Comparison of ENCODE assay signal across 1 cellular context in the genomic region with DNA sequence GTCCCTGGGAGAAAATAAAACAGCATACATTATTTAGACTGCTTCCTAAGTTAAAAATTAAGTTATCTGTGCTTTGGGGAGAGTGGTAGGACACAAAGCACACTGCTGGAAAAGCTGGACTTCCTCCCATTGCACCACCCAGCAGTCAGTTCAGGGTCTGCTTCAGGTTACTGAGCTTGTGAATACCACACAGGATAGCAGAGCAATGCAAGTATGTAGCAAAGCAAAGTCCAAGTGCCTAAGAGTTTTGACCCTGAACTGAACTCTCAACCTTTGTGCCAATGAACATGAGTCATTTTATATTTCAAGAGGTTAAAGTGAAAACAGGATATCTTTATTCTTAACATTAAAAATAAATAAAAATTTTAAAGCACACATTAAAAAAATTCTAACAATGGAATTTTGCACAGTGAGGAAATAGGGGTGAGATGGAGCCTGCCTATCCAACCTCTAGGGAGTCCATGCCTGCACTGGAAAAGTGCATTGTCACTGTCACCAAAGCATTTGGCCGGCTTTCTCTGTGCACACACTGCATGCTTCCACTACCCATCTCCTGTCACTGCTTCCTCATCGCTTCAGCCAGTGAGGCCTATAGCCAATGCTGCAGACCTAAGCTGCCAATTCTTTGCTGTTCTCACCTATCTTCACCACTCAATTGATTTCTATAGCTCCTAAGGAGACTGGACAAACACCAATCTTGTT.
TF ChIP-seq lines count a peak whose summit lies in the region.

No MANE protein-coding gene starts in this region.

TF ChIP-seq in HepG2, 621 proteins besides CTCF, POLR2A, EP300 and RAD21 (continued from another document and continues in another):
- TF ChIP-seq, protein P1, sequence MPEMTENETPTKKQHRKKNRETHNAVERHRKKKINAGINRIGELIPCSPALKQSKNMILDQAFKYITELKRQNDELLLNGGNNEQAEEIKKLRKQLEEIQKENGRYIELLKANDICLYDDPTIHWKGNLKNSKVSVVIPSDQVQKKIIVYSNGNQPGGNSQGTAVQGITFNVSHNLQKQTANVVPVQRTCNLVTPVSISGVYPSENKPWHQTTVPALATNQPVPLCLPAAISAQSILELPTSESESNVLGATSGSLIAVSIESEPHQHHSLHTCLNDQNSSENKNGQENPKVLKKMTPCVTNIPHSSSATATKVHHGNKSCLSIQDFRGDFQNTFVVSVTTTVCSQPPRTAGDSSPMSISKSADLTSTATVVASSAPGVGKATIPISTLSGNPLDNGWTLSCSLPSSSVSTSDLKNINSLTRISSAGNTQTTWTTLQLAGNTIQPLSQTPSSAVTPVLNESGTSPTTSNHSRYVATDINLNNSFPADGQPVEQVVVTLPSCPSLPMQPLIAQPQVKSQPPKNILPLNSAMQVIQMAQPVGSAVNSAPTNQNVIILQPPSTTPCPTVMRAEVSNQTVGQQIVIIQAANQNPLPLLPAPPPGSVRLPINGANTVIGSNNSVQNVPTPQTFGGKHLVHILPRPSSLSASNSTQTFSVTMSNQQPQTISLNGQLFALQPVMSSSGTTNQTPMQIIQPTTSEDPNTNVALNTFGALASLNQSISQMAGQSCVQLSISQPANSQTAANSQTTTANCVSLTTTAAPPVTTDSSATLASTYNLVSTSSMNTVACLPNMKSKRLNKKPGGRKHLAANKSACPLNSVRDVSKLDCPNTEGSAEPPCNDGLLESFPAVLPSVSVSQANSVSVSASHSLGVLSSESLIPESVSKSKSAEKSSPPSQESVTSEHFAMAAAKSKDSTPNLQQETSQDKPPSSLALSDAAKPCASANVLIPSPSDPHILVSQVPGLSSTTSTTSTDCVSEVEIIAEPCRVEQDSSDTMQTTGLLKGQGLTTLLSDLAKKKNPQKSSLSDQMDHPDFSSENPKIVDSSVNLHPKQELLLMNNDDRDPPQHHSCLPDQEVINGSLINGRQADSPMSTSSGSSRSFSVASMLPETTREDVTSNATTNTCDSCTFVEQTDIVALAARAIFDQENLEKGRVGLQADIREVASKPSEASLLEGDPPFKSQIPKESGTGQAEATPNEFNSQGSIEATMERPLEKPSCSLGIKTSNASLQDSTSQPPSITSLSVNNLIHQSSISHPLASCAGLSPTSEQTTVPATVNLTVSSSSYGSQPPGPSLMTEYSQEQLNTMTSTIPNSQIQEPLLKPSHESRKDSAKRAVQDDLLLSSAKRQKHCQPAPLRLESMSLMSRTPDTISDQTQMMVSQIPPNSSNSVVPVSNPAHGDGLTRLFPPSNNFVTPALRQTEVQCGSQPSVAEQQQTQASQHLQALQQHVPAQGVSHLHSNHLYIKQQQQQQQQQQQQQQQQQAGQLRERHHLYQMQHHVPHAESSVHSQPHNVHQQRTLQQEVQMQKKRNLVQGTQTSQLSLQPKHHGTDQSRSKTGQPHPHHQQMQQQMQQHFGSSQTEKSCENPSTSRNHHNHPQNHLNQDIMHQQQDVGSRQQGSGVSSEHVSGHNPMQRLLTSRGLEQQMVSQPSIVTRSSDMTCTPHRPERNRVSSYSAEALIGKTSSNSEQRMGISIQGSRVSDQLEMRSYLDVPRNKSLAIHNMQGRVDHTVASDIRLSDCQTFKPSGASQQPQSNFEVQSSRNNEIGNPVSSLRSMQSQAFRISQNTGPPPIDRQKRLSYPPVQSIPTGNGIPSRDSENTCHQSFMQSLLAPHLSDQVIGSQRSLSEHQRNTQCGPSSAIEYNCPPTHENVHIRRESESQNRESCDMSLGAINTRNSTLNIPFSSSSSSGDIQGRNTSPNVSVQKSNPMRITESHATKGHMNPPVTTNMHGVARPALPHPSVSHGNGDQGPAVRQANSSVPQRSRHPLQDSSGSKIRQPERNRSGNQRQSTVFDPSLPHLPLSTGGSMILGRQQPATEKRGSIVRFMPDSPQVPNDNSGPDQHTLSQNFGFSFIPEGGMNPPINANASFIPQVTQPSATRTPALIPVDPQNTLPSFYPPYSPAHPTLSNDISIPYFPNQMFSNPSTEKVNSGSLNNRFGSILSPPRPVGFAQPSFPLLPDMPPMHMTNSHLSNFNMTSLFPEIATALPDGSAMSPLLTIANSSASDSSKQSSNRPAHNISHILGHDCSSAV (CRISPR knock-in tag; IDR thresholded peaks at IDR 0.05; ENCODE audit: borderline replicate concordance), result no peak
- TF ChIP-seq, protein P2, sequence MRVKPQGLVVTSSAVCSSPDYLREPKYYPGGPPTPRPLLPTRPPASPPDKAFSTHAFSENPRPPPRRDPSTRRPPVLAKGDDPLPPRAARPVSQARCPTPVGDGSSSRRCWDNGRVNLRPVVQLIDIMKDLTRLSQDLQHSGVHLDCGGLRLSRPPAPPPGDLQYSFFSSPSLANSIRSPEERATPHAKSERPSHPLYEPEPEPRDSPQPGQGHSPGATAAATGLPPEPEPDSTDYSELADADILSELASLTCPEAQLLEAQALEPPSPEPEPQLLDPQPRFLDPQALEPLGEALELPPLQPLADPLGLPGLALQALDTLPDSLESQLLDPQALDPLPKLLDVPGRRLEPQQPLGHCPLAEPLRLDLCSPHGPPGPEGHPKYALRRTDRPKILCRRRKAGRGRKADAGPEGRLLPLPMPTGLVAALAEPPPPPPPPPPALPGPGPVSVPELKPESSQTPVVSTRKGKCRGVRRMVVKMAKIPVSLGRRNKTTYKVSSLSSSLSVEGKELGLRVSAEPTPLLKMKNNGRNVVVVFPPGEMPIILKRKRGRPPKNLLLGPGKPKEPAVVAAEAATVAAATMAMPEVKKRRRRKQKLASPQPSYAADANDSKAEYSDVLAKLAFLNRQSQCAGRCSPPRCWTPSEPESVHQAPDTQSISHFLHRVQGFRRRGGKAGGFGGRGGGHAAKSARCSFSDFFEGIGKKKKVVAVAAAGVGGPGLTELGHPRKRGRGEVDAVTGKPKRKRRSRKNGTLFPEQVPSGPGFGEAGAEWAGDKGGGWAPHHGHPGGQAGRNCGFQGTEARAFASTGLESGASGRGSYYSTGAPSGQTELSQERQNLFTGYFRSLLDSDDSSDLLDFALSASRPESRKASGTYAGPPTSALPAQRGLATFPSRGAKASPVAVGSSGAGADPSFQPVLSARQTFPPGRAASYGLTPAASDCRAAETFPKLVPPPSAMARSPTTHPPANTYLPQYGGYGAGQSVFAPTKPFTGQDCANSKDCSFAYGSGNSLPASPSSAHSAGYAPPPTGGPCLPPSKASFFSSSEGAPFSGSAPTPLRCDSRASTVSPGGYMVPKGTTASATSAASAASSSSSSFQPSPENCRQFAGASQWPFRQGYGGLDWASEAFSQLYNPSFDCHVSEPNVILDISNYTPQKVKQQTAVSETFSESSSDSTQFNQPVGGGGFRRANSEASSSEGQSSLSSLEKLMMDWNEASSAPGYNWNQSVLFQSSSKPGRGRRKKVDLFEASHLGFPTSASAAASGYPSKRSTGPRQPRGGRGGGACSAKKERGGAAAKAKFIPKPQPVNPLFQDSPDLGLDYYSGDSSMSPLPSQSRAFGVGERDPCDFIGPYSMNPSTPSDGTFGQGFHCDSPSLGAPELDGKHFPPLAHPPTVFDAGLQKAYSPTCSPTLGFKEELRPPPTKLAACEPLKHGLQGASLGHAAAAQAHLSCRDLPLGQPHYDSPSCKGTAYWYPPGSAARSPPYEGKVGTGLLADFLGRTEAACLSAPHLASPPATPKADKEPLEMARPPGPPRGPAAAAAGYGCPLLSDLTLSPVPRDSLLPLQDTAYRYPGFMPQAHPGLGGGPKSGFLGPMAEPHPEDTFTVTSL (CRISPR knock-in tag; IDR thresholded peaks at IDR 0.05; ENCODE audit: borderline replicate concordance), result peak; percentile 90; the same call in 1 of the 2 replicates
- no peak for TF ChIP-seq KLF9 (CRISPR knock-in tag; IDR thresholded peaks at IDR 0.05; ENCODE audit: low read depth)
- TF ChIP-seq, protein P3, sequence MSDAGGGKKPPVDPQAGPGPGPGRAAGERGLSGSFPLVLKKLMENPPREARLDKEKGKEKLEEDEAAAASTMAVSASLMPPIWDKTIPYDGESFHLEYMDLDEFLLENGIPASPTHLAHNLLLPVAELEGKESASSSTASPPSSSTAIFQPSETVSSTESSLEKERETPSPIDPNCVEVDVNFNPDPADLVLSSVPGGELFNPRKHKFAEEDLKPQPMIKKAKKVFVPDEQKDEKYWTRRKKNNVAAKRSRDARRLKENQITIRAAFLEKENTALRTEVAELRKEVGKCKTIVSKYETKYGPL (CRISPR knock-in tag; IDR thresholded peaks at IDR 0.05), result no peak
- TF ChIP-seq SALL1 (CRISPR knock-in tag; IDR thresholded peaks at IDR 0.05), result peak; percentile 98
- TF ChIP-seq MYNN (CRISPR knock-in tag; IDR thresholded peaks at IDR 0.05; ENCODE audit: low read depth), result no peak
- no peak for TF ChIP-seq ZNF251 (CRISPR knock-in tag; IDR thresholded peaks at IDR 0.05)
- peak; percentile 12; the same call in 1 of the 2 replicates for TF ChIP-seq ZNF230 (CRISPR knock-in tag; IDR thresholded peaks at IDR 0.05)
- TF ChIP-seq ZNF598 (CRISPR knock-in tag; IDR thresholded peaks at IDR 0.05; ENCODE audit: borderline replicate concordance), result 0 out of 2 replicates have a peak, but pooled peaks have one; percentile 49
- no peak for TF ChIP-seq HOXA9 (CRISPR knock-in tag; IDR thresholded peaks at IDR 0.05; ENCODE audit: borderline replicate concordance)
- no peak for TF ChIP-seq NRL (CRISPR knock-in tag; IDR thresholded peaks at IDR 0.05; ENCODE audit: borderline replicate concordance)
- no peak for TF ChIP-seq ZNF660 (CRISPR knock-in tag; IDR thresholded peaks at IDR 0.05; ENCODE audit: borderline replicate concordance, low read depth)
- TF ChIP-seq, protein P4, sequence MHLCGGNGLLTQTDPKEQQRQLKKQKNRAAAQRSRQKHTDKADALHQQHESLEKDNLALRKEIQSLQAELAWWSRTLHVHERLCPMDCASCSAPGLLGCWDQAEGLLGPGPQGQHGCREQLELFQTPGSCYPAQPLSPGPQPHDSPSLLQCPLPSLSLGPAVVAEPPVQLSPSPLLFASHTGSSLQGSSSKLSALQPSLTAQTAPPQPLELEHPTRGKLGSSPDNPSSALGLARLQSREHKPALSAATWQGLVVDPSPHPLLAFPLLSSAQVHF (CRISPR knock-in tag; IDR thresholded peaks at IDR 0.05), result no peak
- TF ChIP-seq ZNF383 (CRISPR knock-in tag; IDR thresholded peaks at IDR 0.05; ENCODE audit: borderline replicate concordance), result no peak
- no peak for TF ChIP-seq ZNF33A (CRISPR knock-in tag; IDR thresholded peaks at IDR 0.05; ENCODE audit: borderline replicate concordance)
- TF ChIP-seq, protein P5, sequence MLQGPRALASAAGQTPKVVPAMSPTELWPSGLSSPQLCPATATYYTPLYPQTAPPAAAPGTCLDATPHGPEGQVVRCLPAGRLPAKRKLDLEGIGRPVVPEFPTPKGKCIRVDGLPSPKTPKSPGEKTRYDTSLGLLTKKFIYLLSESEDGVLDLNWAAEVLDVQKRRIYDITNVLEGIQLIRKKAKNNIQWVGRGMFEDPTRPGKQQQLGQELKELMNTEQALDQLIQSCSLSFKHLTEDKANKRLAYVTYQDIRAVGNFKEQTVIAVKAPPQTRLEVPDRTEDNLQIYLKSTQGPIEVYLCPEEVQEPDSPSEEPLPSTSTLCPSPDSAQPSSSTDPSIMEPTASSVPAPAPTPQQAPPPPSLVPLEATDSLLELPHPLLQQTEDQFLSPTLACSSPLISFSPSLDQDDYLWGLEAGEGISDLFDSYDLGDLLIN (CRISPR knock-in tag; IDR thresholded peaks at IDR 0.05; ENCODE audit: borderline replicate concordance), result no peak
- TF ChIP-seq RARA (CRISPR knock-in tag; IDR thresholded peaks at IDR 0.05), result peak; percentile 99
- TF ChIP-seq TAF15 (IDR thresholded peaks at IDR 0.05; ENCODE audit: low read depth, low read length, poor library complexity, severe bottlenecking), result no peak
- TF ChIP-seq MEIS2 (CRISPR knock-in tag; IDR thresholded peaks at IDR 0.05), result no peak; the same call in 1 of the 2 replicates
- peak; percentile 73; the same call in 2 of the 3 replicates for TF ChIP-seq MXI1 (IDR thresholded peaks at IDR 0.05; ENCODE audit: borderline replicate concordance, low read depth, low read length)
- no peak for TF ChIP-seq HOXA7 (CRISPR knock-in tag; IDR thresholded peaks at IDR 0.05)
- peak; percentile 89 for TF ChIP-seq ISL2 (CRISPR knock-in tag; IDR thresholded peaks at IDR 0.05)
- TF ChIP-seq SKI (IDR thresholded peaks at IDR 0.05; ENCODE audit: partially characterized antibody), result peak; percentile 73
- no peak for TF ChIP-seq JDP2 (CRISPR knock-in tag; IDR thresholded peaks at IDR 0.05; ENCODE audit: borderline replicate concordance)
- no peak for TF ChIP-seq ZNF780A (CRISPR knock-in tag; IDR thresholded peaks at IDR 0.05)
- no peak for TF ChIP-seq ZNF616 (CRISPR knock-in tag; IDR thresholded peaks at IDR 0.05; ENCODE audit: low read depth)
- TF ChIP-seq ZNF841 (CRISPR knock-in tag; IDR thresholded peaks at IDR 0.05; ENCODE audit: borderline replicate concordance), result no peak
- peak; percentile 73; the same call in 1 of the 2 replicates for TF ChIP-seq KDM1A (CRISPR knock-in tag; IDR thresholded peaks at IDR 0.05)
- TF ChIP-seq, protein P6, sequence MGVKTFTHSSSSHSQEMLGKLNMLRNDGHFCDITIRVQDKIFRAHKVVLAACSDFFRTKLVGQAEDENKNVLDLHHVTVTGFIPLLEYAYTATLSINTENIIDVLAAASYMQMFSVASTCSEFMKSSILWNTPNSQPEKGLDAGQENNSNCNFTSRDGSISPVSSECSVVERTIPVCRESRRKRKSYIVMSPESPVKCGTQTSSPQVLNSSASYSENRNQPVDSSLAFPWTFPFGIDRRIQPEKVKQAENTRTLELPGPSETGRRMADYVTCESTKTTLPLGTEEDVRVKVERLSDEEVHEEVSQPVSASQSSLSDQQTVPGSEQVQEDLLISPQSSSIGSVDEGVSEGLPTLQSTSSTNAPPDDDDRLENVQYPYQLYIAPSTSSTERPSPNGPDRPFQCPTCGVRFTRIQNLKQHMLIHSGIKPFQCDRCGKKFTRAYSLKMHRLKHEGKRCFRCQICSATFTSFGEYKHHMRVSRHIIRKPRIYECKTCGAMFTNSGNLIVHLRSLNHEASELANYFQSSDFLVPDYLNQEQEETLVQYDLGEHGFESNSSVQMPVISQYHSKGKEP (CRISPR knock-in tag; IDR thresholded peaks at IDR 0.05), result no peak
- TF ChIP-seq PHF21A (CRISPR knock-in tag; IDR thresholded peaks at IDR 0.05), result peak; percentile 74; the same call in 1 of the 2 replicates
- TF ChIP-seq NFE2 (CRISPR knock-in tag; IDR thresholded peaks at IDR 0.05), result peak; percentile 92
- TF ChIP-seq, protein P7, sequence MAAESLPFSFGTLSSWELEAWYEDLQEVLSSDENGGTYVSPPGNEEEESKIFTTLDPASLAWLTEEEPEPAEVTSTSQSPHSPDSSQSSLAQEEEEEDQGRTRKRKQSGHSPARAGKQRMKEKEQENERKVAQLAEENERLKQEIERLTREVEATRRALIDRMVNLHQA (CRISPR knock-in tag; IDR thresholded peaks at IDR 0.05), result no peak
- TF ChIP-seq, protein P8, sequence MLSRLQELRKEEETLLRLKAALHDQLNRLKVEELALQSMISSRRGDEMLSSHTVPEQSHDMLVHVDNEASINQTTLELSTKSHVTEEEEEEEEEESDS (CRISPR knock-in tag; IDR thresholded peaks at IDR 0.05; ENCODE audit: borderline replicate concordance), result no peak
- no peak for TF ChIP-seq ZNF136 (CRISPR knock-in tag; IDR thresholded peaks at IDR 0.05; ENCODE audit: low read depth)
- TF ChIP-seq ZNF205 (CRISPR knock-in tag; IDR thresholded peaks at IDR 0.05), result peak; percentile 56; the same call in 1 of the 2 replicates
- TF ChIP-seq ZNF619 (CRISPR knock-in tag; IDR thresholded peaks at IDR 0.05), result no peak
- TF ChIP-seq, protein P9, sequence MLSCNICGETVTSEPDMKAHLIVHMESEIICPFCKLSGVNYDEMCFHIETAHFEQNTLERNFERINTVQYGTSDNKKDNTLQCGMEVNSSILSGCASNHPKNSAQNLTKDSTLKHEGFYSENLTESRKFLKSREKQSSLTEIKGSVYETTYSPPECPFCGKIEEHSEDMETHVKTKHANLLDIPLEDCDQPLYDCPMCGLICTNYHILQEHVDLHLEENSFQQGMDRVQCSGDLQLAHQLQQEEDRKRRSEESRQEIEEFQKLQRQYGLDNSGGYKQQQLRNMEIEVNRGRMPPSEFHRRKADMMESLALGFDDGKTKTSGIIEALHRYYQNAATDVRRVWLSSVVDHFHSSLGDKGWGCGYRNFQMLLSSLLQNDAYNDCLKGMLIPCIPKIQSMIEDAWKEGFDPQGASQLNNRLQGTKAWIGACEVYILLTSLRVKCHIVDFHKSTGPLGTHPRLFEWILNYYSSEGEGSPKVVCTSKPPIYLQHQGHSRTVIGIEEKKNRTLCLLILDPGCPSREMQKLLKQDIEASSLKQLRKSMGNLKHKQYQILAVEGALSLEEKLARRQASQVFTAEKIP (CRISPR knock-in tag; IDR thresholded peaks at IDR 0.05; ENCODE audit: borderline replicate concordance), result no peak
